In genomic region chr7:127392182-127392565, GRCh38 we compare ENCODE assay signal across 8 cellular contexts. TPM values are rescaled to one million over a fixed set of nuclear protein-coding genes. Genes with fewer than 3 reads are reported as not detected.
DNase-seq lines count a peak whose midpoint lies in the region; ATAC-seq and TF ChIP-seq lines count a peak whose summit lies in the region.

No MANE protein-coding gene starts in this region.

- H3K4me3 ChIP-seq in ACC112 (ENCODE audit: low read depth, low read length) (peak overlapping the region; percentile 85), upper lobe of right lung (peak overlapping the region; percentile 99)

- peaks cover 72% of the 10 kb centered on the region for H3K4me1 Mint-ChIP-seq in activated naive CD4-positive, alpha-beta T cell treated with anti-CD3 and anti-CD28 coated beads, Interleukin-2, amount 50 U/mL, for 24 hours

- H2AFZ ChIP-seq in ACC112 (ENCODE audit: low read length, unreplicated experiment): peak overlapping the region; percentile 89

- H3K27me3 ChIP-seq in ACC112 (ENCODE audit: insufficient read depth, low read length): no peaks in the 10 kb centered on the region
- H3K27me3 ChIP-seq in upper lobe of right lung: no peaks in the 10 kb centered on the region

- peak; percentile 80 for DNase-seq in RKO (ENCODE audit: low spot score)
- peak in 40 of 42 donors; percentile 20 to 81 (median 59) for DNase-seq in head of caudate nucleus
- peak in 9 of 10 donors; percentile 27 to 93 (median 55) for DNase-seq in posterior cingulate gyrus
- peak; percentile 88 for DNase-seq in upper lobe of right lung

- intact Hi-C loops in head of caudate nucleus (cut with DNase I): loop anchor here (5.0 kb wide), 2 partner anchors 45 to 195 kb away; partner anchors contain the start of genes ARF5 and GCC1
- intact Hi-C loops in posterior cingulate gyrus (cut with DNase I): loop anchor here (2.0 to 5.0 kb wide), 2 partner anchors 195 to 261 kb away; partner anchors contain the start of genes ARF5, GCC1 and SND1
- intact Hi-C loops in upper lobe of right lung (cut with DNase I): no loop called here

- no peaks in the 10 kb centered on the region for H3K27me3 Mint-ChIP-seq in activated naive CD4-positive, alpha-beta T cell treated with anti-CD3 and anti-CD28 coated beads, Interleukin-2, amount 50 U/mL, for 24 hours

- H3K27ac ChIP-seq in ACC112 (ENCODE audit: low read depth, low read length): peak overlapping the region; percentile 59
- peak overlapping the region; percentile 98 for H3K27ac ChIP-seq in upper lobe of right lung

- H3K36me3 ChIP-seq in ACC112 (ENCODE audit: insufficient read depth, low read length) (peaks cover 15% of the 10 kb centered on the region), upper lobe of right lung (peaks cover 33% of the 10 kb centered on the region)

- ATAC-seq in GM18498 (IDR thresholded peaks at IDR 0.05; ENCODE audit: unreplicated experiment) (peak; percentile 54), HG03095 (IDR thresholded peaks at IDR 0.05; ENCODE audit: unreplicated experiment) (peak; percentile 37), upper lobe of right lung (peak; percentile 81)

- peak overlapping the region; percentile 99 for H3K4me3 Mint-ChIP-seq in activated naive CD4-positive, alpha-beta T cell treated with anti-CD3 and anti-CD28 coated beads, Interleukin-2, amount 50 U/mL, for 24 hours

- peaks cover 48% of the 10 kb centered on the region for H3K79me2 ChIP-seq in ACC112 (ENCODE audit: control insufficient read depth, insufficient read depth, low read length, unreplicated experiment)

- H3K9me3 ChIP-seq in upper lobe of right lung: no peaks in the 10 kb centered on the region

- H3K36me3 Mint-ChIP-seq in activated naive CD4-positive, alpha-beta T cell treated with anti-CD3 and anti-CD28 coated beads, Interleukin-2, amount 50 U/mL, for 24 hours: peaks cover 26% of the 10 kb centered on the region

- H3K4me1 ChIP-seq in ACC112 (ENCODE audit: control insufficient read depth, insufficient read depth, low read length, unreplicated experiment) (peaks cover 20% of the 10 kb centered on the region), upper lobe of right lung (peaks cover 25% of the 10 kb centered on the region)

- peak overlapping the region; percentile 98 for H3K27ac Mint-ChIP-seq in activated naive CD4-positive, alpha-beta T cell treated with anti-CD3 and anti-CD28 coated beads, Interleukin-2, amount 50 U/mL, for 24 hours

- no peaks in the 10 kb centered on the region for H3K9me3 Mint-ChIP-seq in activated naive CD4-positive, alpha-beta T cell treated with anti-CD3 and anti-CD28 coated beads, Interleukin-2, amount 50 U/mL, for 24 hours

- TF ChIP-seq CTCF in upper lobe of right lung (IDR thresholded peaks at IDR 0.05): no peak

RNA-seq across cellular contexts. Expression of gene ZNF800, which starts 0.3 kb away (rescaled TPM):
- 34.9 TPM for total RNA-seq in upper lobe of right lung

Comparison
In these comparisons a context has a peak if more than half of its experiments do, and no peak if none do; other contexts are left out.
1. Peak in every context shown above with its lines: DNase-seq, ATAC-seq, H3K4me3 ChIP-seq and H3K27ac ChIP-seq.